ENCODE assay signal across 19 cellular contexts in genomic region chr2:222179592-222179991, GRCh38.
"Had no signal": no experiment of that assay in that cellular context is flagged by ENCODE, and none has a peak within 500 bp of the region (broad histone marks: within the 10 kb centered on the region; RNA-seq: fewer than 3 reads in every experiment).

No MANE protein-coding gene starts in this region.

- H3K36me3 Mint-ChIP-seq: activated naive CD8-positive, alpha-beta T cell treated with anti-CD3 and anti-CD28 coated beads, Interleukin-2, amount 10 ng/mL, durations not matched to agents 7 days and 5 days; naive B cell; stimulated activated naive B cell treated with anti-CD40 and anti-IgM and Interleukin-4, amounts not matched to agents 10 μg/mL and 1 μg/mL and 100 μg/mL, for 72 hours had no signal

- H3K9me3 ChIP-seq: mucosa of descending colon, thoracic aorta, upper lobe of left lung had no signal

- H3K27ac Mint-ChIP-seq: activated CD4-positive, alpha-beta T cell treated with anti-CD3 and anti-CD28 coated beads, Interleukin-2, amount 10 ng/mL, durations not matched to agents 7 days and 5 days; activated CD8-positive, alpha-beta T cell treated with anti-CD3 and anti-CD28 coated beads, Interleukin-2, amount 10 ng/mL, durations not matched to agents 7 days and 5 days; activated naive CD8-positive, alpha-beta T cell treated with anti-CD3 and anti-CD28 coated beads, Interleukin-2, amount 10 ng/mL, durations not matched to agents 7 days and 5 days; activated T-cell treated with anti-CD3 and anti-CD28 coated beads, Interleukin-2, amount 50 U/mL, for 24 hours; activated T-helper 2 cell treated with anti-CD3 and anti-CD28 coated beads, Interferon-gamma antibody, Interleukin-2, Interleukin-4, amounts not matched to agents 10 μg/mL and 5 μg/mL and 100 μg/mL, durations not matched to agents 14 hours and 24 hours and 36 hours; endodermal cell; naive B cell; stimulated activated naive B cell treated with anti-CD40 and anti-IgM and Interleukin-4, amounts not matched to agents 10 μg/mL and 1 μg/mL and 100 μg/mL, for 72 hours had no signal

- ATAC-seq: activated CD8-positive, alpha-beta T cell treated with anti-CD3 and anti-CD28 coated beads, Interleukin-2, amount 10 ng/mL, durations not matched to agents 7 days and 5 days; mucosa of descending colon; stimulated activated naive B cell treated with anti-CD40 and anti-IgM and Interleukin-4, amounts not matched to agents 10 μg/mL and 1 μg/mL and 100 μg/mL, for 72 hours had no signal

- H3K4me1 Mint-ChIP-seq: activated CD4-positive, alpha-beta T cell treated with anti-CD3 and anti-CD28 coated beads, Interleukin-2, amount 10 ng/mL, durations not matched to agents 7 days and 5 days; activated naive CD8-positive, alpha-beta T cell treated with anti-CD3 and anti-CD28 coated beads, Interleukin-2, amount 10 ng/mL, durations not matched to agents 7 days and 5 days; naive B cell; stimulated activated naive B cell treated with anti-CD40 and anti-IgM and Interleukin-4, amounts not matched to agents 10 μg/mL and 1 μg/mL and 100 μg/mL, for 72 hours had no signal

- H3K27me3 Mint-ChIP-seq: activated CD4-positive, alpha-beta T cell treated with anti-CD3 and anti-CD28 coated beads, Interleukin-2, amount 10 ng/mL, durations not matched to agents 7 days and 5 days; activated T-cell treated with anti-CD3 and anti-CD28 coated beads, Interleukin-2, amount 50 U/mL, for 24 hours; naive B cell had no signal

- H3K4me3 Mint-ChIP-seq: activated CD4-positive, alpha-beta T cell treated with anti-CD3 and anti-CD28 coated beads, Interleukin-2, amount 10 ng/mL, durations not matched to agents 7 days and 5 days; activated CD8-positive, alpha-beta T cell treated with anti-CD3 and anti-CD28 coated beads, Interleukin-2, amount 10 ng/mL, durations not matched to agents 7 days and 5 days; activated naive CD8-positive, alpha-beta T cell treated with anti-CD3 and anti-CD28 coated beads, Interleukin-2, amount 10 ng/mL, durations not matched to agents 7 days and 5 days; activated T-cell treated with anti-CD3 and anti-CD28 coated beads, Interleukin-2, amount 50 U/mL, for 24 hours; endodermal cell; naive B cell; neural crest cell; stimulated activated naive B cell treated with anti-CD40 and anti-IgM and Interleukin-4, amounts not matched to agents 10 μg/mL and 1 μg/mL and 100 μg/mL, for 72 hours had no signal

- DNase-seq: activated CD4-positive, alpha-beta T cell treated with anti-CD3 and anti-CD28 coated beads, Interleukin-2, amount 10 ng/mL, durations not matched to agents 7 days and 5 days; activated CD8-positive, alpha-beta T cell treated with anti-CD3 and anti-CD28 coated beads, Interleukin-2, amount 10 ng/mL, durations not matched to agents 7 days and 5 days; activated naive CD4-positive, alpha-beta T cell treated with Interleukin-2 at 50 U/mL for 16 hours; activated naive CD8-positive, alpha-beta T cell treated with anti-CD3 and anti-CD28 coated beads, Interleukin-2, amount 10 ng/mL, durations not matched to agents 7 days and 5 days; activated T-cell treated with anti-CD3 and anti-CD28 coated beads, Interleukin-2, amount 50 U/mL, for 24 hours; anterior cingulate cortex; brain microvascular endothelial cell; central memory CD4-positive, alpha-beta T cell; dorsolateral prefrontal cortex; endodermal cell; foreskin fibroblast; mesenchymal stem cell; mucosa of descending colon; naive B cell; stimulated activated naive B cell treated with anti-CD40 and anti-IgM and Interleukin-4, amounts not matched to agents 10 μg/mL and 1 μg/mL and 100 μg/mL, for 72 hours; upper lobe of left lung had no signal
